ENCODE assay signal across 7 cellular contexts in genomic region chr11:124837491-124837856, GRCh38. TPM values are rescaled to one million over a fixed set of nuclear protein-coding genes. Genes with fewer than 3 reads are reported as not detected.
DNase-seq lines count a peak whose midpoint lies in the region; FAIRE-seq and TF ChIP-seq lines count a peak whose summit lies in the region.

No MANE protein-coding gene starts in this region.

- peak overlapping the region; percentile 55 for H3K4me2 ChIP-seq in astrocyte (ENCODE audit: low read length)
- no peak overlapping the region for H3K4me2 ChIP-seq in keratinocyte (ENCODE audit: control insufficient read depth, extremely low read depth, insufficient read depth, low read depth, low read length)

- no peak overlapping the region for H3K4me3 Mint-ChIP-seq in astrocyte (ENCODE audit: unreplicated experiment)

- H3K4me3 ChIP-seq in astrocyte (ENCODE audit: insufficient read depth, low read depth, low read length) (no peak overlapping the region), keratinocyte (ENCODE audit: control insufficient read depth in 2 of 3, extremely low read depth in 1 of 3, insufficient read depth in 2 of 3, low read depth in 1 of 3, low read length in 3 of 3) (no peak overlapping the region)

- H2AFZ ChIP-seq in astrocyte (ENCODE audit: low read depth, low read length), result no peak overlapping the region
- H2AFZ ChIP-seq in keratinocyte (ENCODE audit: control insufficient read depth, low read length), result no peak overlapping the region

- H3K9me1 ChIP-seq in keratinocyte (ENCODE audit: control insufficient read depth, extremely low read depth, insufficient read depth, low read length), result no peaks in the 10 kb centered on the region

- H3K4me1 ChIP-seq in astrocyte (ENCODE audit: insufficient read depth, low read length) (peaks cover 13% of the 10 kb centered on the region), keratinocyte (ENCODE audit: control insufficient read depth, extremely low read depth, insufficient read depth, low read length) (peaks cover under 1% of the 10 kb centered on the region)

- no peak overlapping the region for H3K27ac ChIP-seq in astrocyte (ENCODE audit: low read depth, low read length)
- H3K27ac ChIP-seq in keratinocyte (ENCODE audit: control insufficient read depth, insufficient read depth, low read length), result no peak overlapping the region

- H3K27me3 ChIP-seq in astrocyte (ENCODE audit: insufficient read depth, low read length) (peaks cover 54% of the 10 kb centered on the region), keratinocyte (ENCODE audit: control insufficient read depth, extremely low read depth, insufficient read depth, low read length) (peaks cover 61% of the 10 kb centered on the region)

- H3K27me3 Mint-ChIP-seq in astrocyte (ENCODE audit: low read depth, unreplicated experiment), result peaks cover 54% of the 10 kb centered on the region

- peak; percentile 71 for TF ChIP-seq CTCF in astrocyte (IDR thresholded peaks at IDR 0.05; ENCODE audit: insufficient read depth, low read depth, low read length)
- TF ChIP-seq CTCF in keratinocyte (optimal IDR thresholded peaks at IDR 0.05 in 1 of 3, IDR thresholded peaks at IDR 0.05 in 1 of 3, conservative IDR thresholded peaks at IDR 0.05 in 1 of 3; ENCODE audit: extremely low read depth in 1 of 3, insufficient read depth in 2 of 3, low read length in 3 of 3), result peak; percentile 59 to 70 (median 62)

- DNase-seq in EL, result peak; percentile 82
- peak; percentile 91 for DNase-seq in HCEC 1CT
- peak; percentile 57 for DNase-seq in NCI-H226
- DNase-seq in astrocyte (ENCODE audit: low read depth), result peak; percentile 82
- peak; percentile 66 for DNase-seq in keratinocyte (ENCODE audit: low read depth, low spot score)
- no peak for DNase-seq in activated effector memory CD4-positive, alpha-beta T cell treated with Interleukin-2 at 50 U/mL for 16 hours
- DNase-seq in cerebellar nuclear complex (lab: John Stamatoyannopoulos, UW), result no peak

- FAIRE-seq in astrocyte (lab: Jason Lieb, UNC) (no peak), keratinocyte (lab: Jason Lieb, UNC) (peak; percentile 69)

- H4K20me1 ChIP-seq in astrocyte (ENCODE audit: insufficient read depth, low read length) (no peaks in the 10 kb centered on the region), keratinocyte (ENCODE audit: control insufficient read depth, extremely low read depth, insufficient read depth, low read length) (peaks cover 2% of the 10 kb centered on the region)

- H3K79me2 ChIP-seq in astrocyte (ENCODE audit: insufficient read depth, low read length), result no peaks in the 10 kb centered on the region
- H3K79me2 ChIP-seq in keratinocyte (ENCODE audit: control insufficient read depth, insufficient read depth, low read length), result no peaks in the 10 kb centered on the region

- dilution Hi-C loops in keratinocyte (cut with MboI; ENCODE audit: extremely low pct_ligation_motif_present, low sequenced_read_pairs), result no loop called here

- H3K36me3 ChIP-seq in astrocyte (ENCODE audit: insufficient read depth, low read length), result no peaks in the 10 kb centered on the region
- no peaks in the 10 kb centered on the region for H3K36me3 ChIP-seq in keratinocyte (ENCODE audit: control insufficient read depth in 2 of 2, extremely low read depth in 1 of 2, insufficient read depth in 2 of 2, low read length in 2 of 2)

- H3K27ac Mint-ChIP-seq in astrocyte (ENCODE audit: unreplicated experiment), result no peak overlapping the region

- H3K36me3 Mint-ChIP-seq in astrocyte (ENCODE audit: low read depth, unreplicated experiment), result no peaks in the 10 kb centered on the region

- peaks cover 3% of the 10 kb centered on the region for H3K9me3 Mint-ChIP-seq in astrocyte (ENCODE audit: unreplicated experiment)

- peaks cover 2% of the 10 kb centered on the region for H3K4me1 Mint-ChIP-seq in astrocyte (ENCODE audit: low read depth, unreplicated experiment)

- H3K9me3 ChIP-seq in astrocyte (ENCODE audit: insufficient read depth, low read depth, low read length) (no peaks in the 10 kb centered on the region), keratinocyte (ENCODE audit: control insufficient read depth, low read depth, low read length) (no peaks in the 10 kb centered on the region)

- H3K9ac ChIP-seq in astrocyte (ENCODE audit: low read length) (no peak overlapping the region), keratinocyte (ENCODE audit: control insufficient read depth, extremely low read depth, insufficient read depth, low read length) (no peak overlapping the region)

RNA-seq across cellular contexts. Expression of gene ROBO3, which starts 27.8 kb away (rescaled TPM):
- 12.9 and 14.5 TPM in 2 replicates for total RNA-seq in astrocyte
- polyA plus RNA-seq in keratinocyte, result 13.6 to 19.2 TPM (median 17.0 TPM) in 3 replicates
- 2.3 TPM for polyA plus RNA-seq in keratinocyte (2011; ENCODE audit: low read depth)
- polyA plus RNA-seq in keratinocyte (2011; cell fraction: cytosol; rRNA removed), result 8.8 and 15.7 TPM in 2 replicates
- polyA plus RNA-seq in keratinocyte (2011; cell fraction: nucleus; rRNA removed), result 58.3 and 79.9 TPM in 2 replicates
- 10.8 and 19.8 TPM in 2 replicates for polyA plus RNA-seq in keratinocyte (2012; ENCODE audit: low replicate concordance)
- 5.2 to 16.2 TPM (median 8.2 TPM) in 3 replicates for polyA minus RNA-seq in keratinocyte
- 7.7 TPM for polyA minus RNA-seq in keratinocyte (2011; cell fraction: cytosol; rRNA and poly(A)+ RNA removed)
- polyA minus RNA-seq in keratinocyte (2011; cell fraction: nucleus; rRNA and poly(A)+ RNA removed), result 10.5 and 15.3 TPM in 2 replicates

RNA-seq across cellular contexts. Expression of gene MSANTD2, which starts 37.3 kb away (rescaled TPM):
- 13.7 and 18.7 TPM in 2 replicates for total RNA-seq in astrocyte
- 2.9 to 6.6 TPM (median 3.6 TPM) in 3 replicates for polyA plus RNA-seq in keratinocyte
- 6.0 TPM for polyA plus RNA-seq in keratinocyte (2011; ENCODE audit: low read depth)
- polyA plus RNA-seq in keratinocyte (2011; cell fraction: cytosol; rRNA removed), result 1.2 and 2.4 TPM in 2 replicates
- polyA plus RNA-seq in keratinocyte (2011; cell fraction: nucleus; rRNA removed), result 11.9 and 13.1 TPM in 2 replicates
- polyA plus RNA-seq in keratinocyte (2012; ENCODE audit: low replicate concordance), result 2.3 and 4.7 TPM in 2 replicates
- 0.46 to 3.1 TPM (median 0.76 TPM) in 3 replicates for polyA minus RNA-seq in keratinocyte
- not detected for polyA minus RNA-seq in keratinocyte (2011; cell fraction: cytosol; rRNA and poly(A)+ RNA removed)
- polyA minus RNA-seq in keratinocyte (2011; cell fraction: nucleus; rRNA and poly(A)+ RNA removed), result 1.7 and 6.9 TPM in 2 replicates

Comparison
In these comparisons a context has a peak if more than half of its experiments do, and no peak if none do; other contexts are left out.
1. DNase-seq: peak in EL (single experiment), HCEC 1CT (single experiment), NCI-H226 (single experiment), astrocyte (single experiment) and keratinocyte (single experiment); none in activated effector memory CD4-positive, alpha-beta T cell treated with Interleukin-2 at 50 U/mL for 16 hours (single experiment) and cerebellar nuclear complex (0 of 2).